8 cellular contexts compared by ENCODE assay signal in genomic region chr14:92783813-92784431, GRCh38. TPM values are rescaled to one million over a fixed set of nuclear protein-coding genes. Genes with fewer than 3 reads are reported as not detected.
A peak's percentile ranks its signal among the peaks of the same experiment; 100 is the strongest.
DNase-seq lines count a peak whose midpoint lies in the region; ATAC-seq and TF ChIP-seq lines count a peak whose summit lies in the region.

No MANE protein-coding gene starts in this region.

- ATAC-seq in GM18502 (IDR thresholded peaks at IDR 0.05; ENCODE audit: poor library complexity, unreplicated experiment) (peak; percentile 73), GM21717 (IDR thresholded peaks at IDR 0.05; ENCODE audit: unreplicated experiment) (no peak)

- no peaks in the 10 kb centered on the region for H3K27me3 ChIP-seq in Karpas-422 (ENCODE audit: low read length)
- no peaks in the 10 kb centered on the region for H3K27me3 ChIP-seq in OCI-LY3 (ENCODE audit: low read depth, low read length)
- no peaks in the 10 kb centered on the region for H3K27me3 ChIP-seq in kidney epithelial cell (ENCODE audit: control insufficient read depth, insufficient read depth, low read length)

- H4K20me1 ChIP-seq in Karpas-422 (ENCODE audit: insufficient read depth, low read depth, low read length) (no peaks in the 10 kb centered on the region), OCI-LY3 (ENCODE audit: insufficient read depth, low read length) (no peaks in the 10 kb centered on the region)

- H3K79me2 ChIP-seq in Karpas-422 (ENCODE audit: low read length) (no peaks in the 10 kb centered on the region), OCI-LY3 (ENCODE audit: low read length) (no peaks in the 10 kb centered on the region)

- in situ Hi-C loops in T47D (cut with HindIII; ENCODE audit: low pct_unique_long_range_greater_than_20kb, low sequenced_read_pairs), result no loop called here

- no peak overlapping the region for H3K4me2 ChIP-seq in Karpas-422 (ENCODE audit: low read depth, low read length, poor library complexity, severe bottlenecking)
- no peak overlapping the region for H3K4me2 ChIP-seq in OCI-LY3 (ENCODE audit: low read length)

- H3K27ac ChIP-seq in Karpas-422 (ENCODE audit: low read length) (no peak overlapping the region), OCI-LY3 (ENCODE audit: low read length) (no peak overlapping the region)

- no peak overlapping the region for H2AFZ ChIP-seq in Karpas-422 (ENCODE audit: low read length)
- no peak overlapping the region for H2AFZ ChIP-seq in OCI-LY3 (ENCODE audit: low read depth, low read length)

- H3K4me1 ChIP-seq in Karpas-422 (ENCODE audit: low read length) (no peaks in the 10 kb centered on the region), OCI-LY3 (ENCODE audit: low read length) (peaks cover 17% of the 10 kb centered on the region)

- H3K36me3 ChIP-seq in Karpas-422 (ENCODE audit: insufficient read depth, low read length) (no peaks in the 10 kb centered on the region), OCI-LY3 (replicated peaks; ENCODE audit: low read depth, low read length) (no peaks in the 10 kb centered on the region), kidney epithelial cell (ENCODE audit: control insufficient read depth, insufficient read depth, low read length) (no peaks in the 10 kb centered on the region)

- peak; percentile 62 for DNase-seq in Ammon's horn (ENCODE audit: low spot score)
- peak; percentile 83 for DNase-seq in Karpas-422
- peak; percentile 53 to 84 for DNase-seq in T47D (ENCODE audit: low read depth in 1 of 2, low spot score in 1 of 2)
- no peak for DNase-seq in kidney epithelial cell (ENCODE audit: low read depth)
- peak; percentile 88 for DNase-seq in superior temporal gyrus (ENCODE audit: extremely low spot score)

- H3K9me2 ChIP-seq in Karpas-422 (replicated peaks; ENCODE audit: insufficient read depth, low read length), result no peaks in the 10 kb centered on the region

- TF ChIP-seq CTCF in OCI-LY3 (IDR thresholded peaks at IDR 0.05; ENCODE audit: low read depth, low read length) (peak; percentile 77), kidney epithelial cell (IDR thresholded peaks at IDR 0.05; ENCODE audit: insufficient read depth, low read length, poor library complexity, severe bottlenecking) (peak; percentile 46)

- H3K4me3 ChIP-seq in Karpas-422 (ENCODE audit: low read length), result no peak overlapping the region
- H3K4me3 ChIP-seq in OCI-LY3 (ENCODE audit: low read length), result no peak overlapping the region
- H3K4me3 ChIP-seq in kidney epithelial cell (ENCODE audit: low read depth, low read length), result no peak overlapping the region

- H3K9me3 ChIP-seq in Karpas-422 (ENCODE audit: low read length), result no peaks in the 10 kb centered on the region
- peaks cover 5% of the 10 kb centered on the region; the same call in 1 of the 2 replicates for H3K9me3 ChIP-seq in OCI-LY3 (ENCODE audit: insufficient read depth, low read length)

- H3K9ac ChIP-seq in Karpas-422 (ENCODE audit: low read length) (no peak overlapping the region), OCI-LY3 (ENCODE audit: low read length) (no peak overlapping the region)

RNA-seq across cellular contexts. Expression of gene GOLGA5, which starts 10.2 kb away (rescaled TPM):
- total RNA-seq in Karpas-422 (2014; rRNA removed; shearing (Covaris generic); ENCODE audit: low replicate concordance), result 34.3 and 50.6 TPM in 2 replicates
- total RNA-seq in kidney epithelial cell, result 38.7 and 41.2 TPM in 2 replicates

RNA-seq across cellular contexts. Expression of gene LGMN, which starts 35.5 kb away (rescaled TPM):
- not detected in 2 replicates for total RNA-seq in Karpas-422 (2014; rRNA removed; shearing (Covaris generic); ENCODE audit: low replicate concordance)
- total RNA-seq in kidney epithelial cell, result 56.9 and 70.0 TPM in 2 replicates

Comparison
In these comparisons a context has a peak if more than half of its experiments do, and no peak if none do; other contexts are left out.
1. RNA of gene LGMN, which starts 35.5 kb away (total RNA-seq): 56.9 to 70.0 TPM in kidney epithelial cell; not detected in Karpas-422; every median in the first group is over 10 times any median in the second.